In the genomic region with DNA sequence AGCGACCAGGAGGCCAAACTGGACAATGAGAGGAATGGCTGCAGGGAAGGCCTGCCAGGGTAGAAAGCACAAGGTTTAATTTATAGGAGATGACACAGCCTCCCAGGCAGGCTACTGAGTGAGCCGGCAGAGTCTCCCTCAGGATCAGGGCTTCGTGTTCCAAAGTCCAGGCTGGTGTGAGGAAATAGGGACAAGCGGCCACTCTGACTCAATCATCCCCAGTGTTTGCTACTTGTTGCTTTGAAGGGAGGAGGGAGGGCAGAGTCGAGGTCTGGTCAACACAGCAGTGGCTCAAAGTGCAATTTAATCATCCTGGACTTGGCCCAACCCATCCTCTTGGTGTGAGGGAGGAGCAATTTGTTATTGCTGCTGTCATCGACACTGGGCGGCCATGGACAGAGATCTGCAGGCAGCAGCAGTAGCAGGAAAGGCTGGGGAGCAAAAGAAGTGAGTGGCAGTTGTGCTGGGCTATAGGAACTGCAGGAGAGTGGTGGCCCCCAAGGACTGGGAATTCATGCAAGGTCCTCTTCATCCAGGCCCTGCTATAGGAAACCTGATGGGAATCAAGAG, we compare ENCODE assay signal across 1 cellular context.
TF ChIP-seq lines count a peak whose summit lies in the region.

No MANE protein-coding gene starts in this region.

TF ChIP-seq in K562, 482 proteins besides CTCF, POLR2A, EP300 and RAD21 (continued from another document and continues in another):
- TF ChIP-seq, protein P1, sequence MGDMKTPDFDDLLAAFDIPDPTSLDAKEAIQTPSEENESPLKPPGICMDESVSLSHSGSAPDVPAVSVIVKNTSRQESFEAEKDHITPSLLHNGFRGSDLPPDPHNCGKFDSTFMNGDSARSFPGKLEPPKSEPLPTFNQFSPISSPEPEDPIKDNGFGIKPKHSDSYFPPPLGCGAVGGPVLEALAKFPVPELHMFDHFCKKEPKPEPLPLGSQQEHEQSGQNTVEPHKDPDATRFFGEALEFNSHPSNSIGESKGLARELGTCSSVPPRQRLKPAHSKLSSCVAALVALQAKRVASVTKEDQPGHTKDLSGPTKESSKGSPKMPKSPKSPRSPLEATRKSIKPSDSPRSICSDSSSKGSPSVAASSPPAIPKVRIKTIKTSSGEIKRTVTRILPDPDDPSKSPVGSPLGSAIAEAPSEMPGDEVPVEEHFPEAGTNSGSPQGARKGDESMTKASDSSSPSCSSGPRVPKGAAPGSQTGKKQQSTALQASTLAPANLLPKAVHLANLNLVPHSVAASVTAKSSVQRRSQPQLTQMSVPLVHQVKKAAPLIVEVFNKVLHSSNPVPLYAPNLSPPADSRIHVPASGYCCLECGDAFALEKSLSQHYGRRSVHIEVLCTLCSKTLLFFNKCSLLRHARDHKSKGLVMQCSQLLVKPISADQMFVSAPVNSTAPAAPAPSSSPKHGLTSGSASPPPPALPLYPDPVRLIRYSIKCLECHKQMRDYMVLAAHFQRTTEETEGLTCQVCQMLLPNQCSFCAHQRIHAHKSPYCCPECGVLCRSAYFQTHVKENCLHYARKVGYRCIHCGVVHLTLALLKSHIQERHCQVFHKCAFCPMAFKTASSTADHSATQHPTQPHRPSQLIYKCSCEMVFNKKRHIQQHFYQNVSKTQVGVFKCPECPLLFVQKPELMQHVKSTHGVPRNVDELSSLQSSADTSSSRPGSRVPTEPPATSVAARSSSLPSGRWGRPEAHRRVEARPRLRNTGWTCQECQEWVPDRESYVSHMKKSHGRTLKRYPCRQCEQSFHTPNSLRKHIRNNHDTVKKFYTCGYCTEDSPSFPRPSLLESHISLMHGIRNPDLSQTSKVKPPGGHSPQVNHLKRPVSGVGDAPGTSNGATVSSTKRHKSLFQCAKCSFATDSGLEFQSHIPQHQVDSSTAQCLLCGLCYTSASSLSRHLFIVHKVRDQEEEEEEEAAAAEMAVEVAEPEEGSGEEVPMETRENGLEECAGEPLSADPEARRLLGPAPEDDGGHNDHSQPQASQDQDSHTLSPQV (IDR thresholded peaks at IDR 0.05) = no peak
- TF ChIP-seq CTBP1 (IDR thresholded peaks at IDR 0.05; ENCODE audit: borderline replicate concordance) (peak; percentile 62; the same call in 1 of the 2 replicates), CXXC5 (CRISPR knock-in tag; IDR thresholded peaks at IDR 0.05) (peak; percentile 43; the same call in 1 of the 2 replicates), TAF7 (tag; IDR thresholded peaks at IDR 0.05) (no peak), NELFE (IDR thresholded peaks at IDR 0.05; ENCODE audit: insufficient read depth, insufficient read length) (no peak), L3MBTL2 (IDR thresholded peaks at IDR 0.05) (peak; percentile 77; the same call in 1 of the 2 replicates), SRF (CRISPR knock-in tag; IDR thresholded peaks at IDR 0.05) (0 out of 4 replicates have a peak, but pooled peaks of 1 of the 2 experiments have one; percentile 68), SREBF2 (CRISPR knock-in tag; IDR thresholded peaks at IDR 0.05) (no peak), ZNF584 (CRISPR knock-in tag; IDR thresholded peaks at IDR 0.05; ENCODE audit: low read depth) (peak; percentile 76), PPARD (CRISPR knock-in tag; IDR thresholded peaks at IDR 0.05) (no peak), CSDE1 (IDR thresholded peaks at IDR 0.05) (no peak), HDAC8 (tag; IDR thresholded peaks at IDR 0.05) (0 out of 2 replicates have a peak, but pooled peaks have one; percentile 23), TOE1 (IDR thresholded peaks at IDR 0.05; ENCODE audit: borderline replicate concordance) (no peak), TOE1 (CRISPR knock-in tag; IDR thresholded peaks at IDR 0.05; ENCODE audit: borderline replicate concordance, low read depth) (no peak), NFE2L1 (tag; IDR thresholded peaks at IDR 0.05; ENCODE audit: borderline replicate concordance, low read depth) (no peak), ZKSCAN8 (CRISPR knock-in tag; IDR thresholded peaks at IDR 0.05) (no peak), NRF1 (conservative IDR thresholded peaks at IDR 0.05 in 1 of 2, IDR thresholded peaks at IDR 0.05 in 1 of 2) (0 out of 4 replicates have a peak, but pooled peaks of 1 of the 2 experiments have one; percentile 17), NFIC (IDR thresholded peaks at IDR 0.05) (no peak), ZC3H8 (IDR thresholded peaks at IDR 0.05) (no peak), GTF2E2 (tag; IDR thresholded peaks at IDR 0.05) (peak; percentile 24; the same call in 1 of the 2 replicates), DIDO1 (tag; IDR thresholded peaks at IDR 0.05; ENCODE audit: low read depth) (no peak), NR2C2 (CRISPR knock-in tag; IDR thresholded peaks at IDR 0.05) (no peak), NR2C2 (tag; IDR thresholded peaks at IDR 0.05) (peak; percentile 57; the same call in 1 of the 2 replicates), MAZ (CRISPR knock-in tag; conservative IDR thresholded peaks at IDR 0.05 in 1 of 2, IDR thresholded peaks at IDR 0.05 in 1 of 2) (peak; percentile 1 to 77; a peak in 2 of 4 replicates)
- TF ChIP-seq, protein P2, sequence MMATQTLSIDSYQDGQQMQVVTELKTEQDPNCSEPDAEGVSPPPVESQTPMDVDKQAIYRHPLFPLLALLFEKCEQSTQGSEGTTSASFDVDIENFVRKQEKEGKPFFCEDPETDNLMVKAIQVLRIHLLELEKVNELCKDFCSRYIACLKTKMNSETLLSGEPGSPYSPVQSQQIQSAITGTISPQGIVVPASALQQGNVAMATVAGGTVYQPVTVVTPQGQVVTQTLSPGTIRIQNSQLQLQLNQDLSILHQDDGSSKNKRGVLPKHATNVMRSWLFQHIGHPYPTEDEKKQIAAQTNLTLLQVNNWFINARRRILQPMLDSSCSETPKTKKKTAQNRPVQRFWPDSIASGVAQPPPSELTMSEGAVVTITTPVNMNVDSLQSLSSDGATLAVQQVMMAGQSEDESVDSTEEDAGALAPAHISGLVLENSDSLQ (IDR thresholded peaks at IDR 0.05) = peak; percentile 75
- TF ChIP-seq, protein P3, sequence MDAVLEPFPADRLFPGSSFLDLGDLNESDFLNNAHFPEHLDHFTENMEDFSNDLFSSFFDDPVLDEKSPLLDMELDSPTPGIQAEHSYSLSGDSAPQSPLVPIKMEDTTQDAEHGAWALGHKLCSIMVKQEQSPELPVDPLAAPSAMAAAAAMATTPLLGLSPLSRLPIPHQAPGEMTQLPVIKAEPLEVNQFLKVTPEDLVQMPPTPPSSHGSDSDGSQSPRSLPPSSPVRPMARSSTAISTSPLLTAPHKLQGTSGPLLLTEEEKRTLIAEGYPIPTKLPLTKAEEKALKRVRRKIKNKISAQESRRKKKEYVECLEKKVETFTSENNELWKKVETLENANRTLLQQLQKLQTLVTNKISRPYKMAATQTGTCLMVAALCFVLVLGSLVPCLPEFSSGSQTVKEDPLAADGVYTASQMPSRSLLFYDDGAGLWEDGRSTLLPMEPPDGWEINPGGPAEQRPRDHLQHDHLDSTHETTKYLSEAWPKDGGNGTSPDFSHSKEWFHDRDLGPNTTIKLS (IDR thresholded peaks at IDR 0.05; ENCODE audit: borderline replicate concordance, low read depth) = no peak
- TF ChIP-seq, protein P4, sequence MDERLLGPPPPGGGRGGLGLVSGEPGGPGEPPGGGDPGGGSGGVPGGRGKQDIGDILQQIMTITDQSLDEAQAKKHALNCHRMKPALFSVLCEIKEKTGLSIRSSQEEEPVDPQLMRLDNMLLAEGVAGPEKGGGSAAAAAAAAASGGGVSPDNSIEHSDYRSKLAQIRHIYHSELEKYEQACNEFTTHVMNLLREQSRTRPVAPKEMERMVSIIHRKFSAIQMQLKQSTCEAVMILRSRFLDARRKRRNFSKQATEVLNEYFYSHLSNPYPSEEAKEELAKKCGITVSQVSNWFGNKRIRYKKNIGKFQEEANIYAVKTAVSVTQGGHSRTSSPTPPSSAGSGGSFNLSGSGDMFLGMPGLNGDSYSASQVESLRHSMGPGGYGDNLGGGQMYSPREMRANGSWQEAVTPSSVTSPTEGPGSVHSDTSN (CRISPR knock-in tag; IDR thresholded peaks at IDR 0.05; ENCODE audit: low read depth) = no peak
- TF ChIP-seq, protein P4 (tag; conservative IDR thresholded peaks at IDR 0.05; ENCODE audit: low read depth) = peak; percentile 92
- TF ChIP-seq, protein P5, sequence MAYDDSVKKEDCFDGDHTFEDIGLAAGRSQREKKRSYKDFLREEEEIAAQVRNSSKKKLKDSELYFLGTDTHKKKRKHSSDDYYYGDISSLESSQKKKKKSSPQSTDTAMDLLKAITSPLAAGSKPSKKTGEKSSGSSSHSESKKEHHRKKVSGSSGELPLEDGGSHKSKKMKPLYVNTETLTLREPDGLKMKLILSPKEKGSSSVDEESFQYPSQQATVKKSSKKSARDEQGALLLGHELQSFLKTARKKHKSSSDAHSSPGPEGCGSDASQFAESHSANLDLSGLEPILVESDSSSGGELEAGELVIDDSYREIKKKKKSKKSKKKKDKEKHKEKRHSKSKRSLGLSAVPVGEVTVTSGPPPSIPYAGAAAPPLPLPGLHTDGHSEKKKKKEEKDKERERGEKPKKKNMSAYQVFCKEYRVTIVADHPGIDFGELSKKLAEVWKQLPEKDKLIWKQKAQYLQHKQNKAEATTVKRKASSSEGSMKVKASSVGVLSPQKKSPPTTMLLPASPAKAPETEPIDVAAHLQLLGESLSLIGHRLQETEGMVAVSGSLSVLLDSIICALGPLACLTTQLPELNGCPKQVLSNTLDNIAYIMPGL (CRISPR knock-in tag; IDR thresholded peaks at IDR 0.05) = no peak
- TF ChIP-seq, protein P6, sequence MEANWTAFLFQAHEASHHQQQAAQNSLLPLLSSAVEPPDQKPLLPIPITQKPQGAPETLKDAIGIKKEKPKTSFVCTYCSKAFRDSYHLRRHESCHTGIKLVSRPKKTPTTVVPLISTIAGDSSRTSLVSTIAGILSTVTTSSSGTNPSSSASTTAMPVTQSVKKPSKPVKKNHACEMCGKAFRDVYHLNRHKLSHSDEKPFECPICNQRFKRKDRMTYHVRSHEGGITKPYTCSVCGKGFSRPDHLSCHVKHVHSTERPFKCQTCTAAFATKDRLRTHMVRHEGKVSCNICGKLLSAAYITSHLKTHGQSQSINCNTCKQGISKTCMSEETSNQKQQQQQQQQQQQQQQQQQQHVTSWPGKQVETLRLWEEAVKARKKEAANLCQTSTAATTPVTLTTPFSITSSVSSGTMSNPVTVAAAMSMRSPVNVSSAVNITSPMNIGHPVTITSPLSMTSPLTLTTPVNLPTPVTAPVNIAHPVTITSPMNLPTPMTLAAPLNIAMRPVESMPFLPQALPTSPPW (CRISPR knock-in tag; IDR thresholded peaks at IDR 0.05) = peak; percentile 44
- TF ChIP-seq, protein P7, sequence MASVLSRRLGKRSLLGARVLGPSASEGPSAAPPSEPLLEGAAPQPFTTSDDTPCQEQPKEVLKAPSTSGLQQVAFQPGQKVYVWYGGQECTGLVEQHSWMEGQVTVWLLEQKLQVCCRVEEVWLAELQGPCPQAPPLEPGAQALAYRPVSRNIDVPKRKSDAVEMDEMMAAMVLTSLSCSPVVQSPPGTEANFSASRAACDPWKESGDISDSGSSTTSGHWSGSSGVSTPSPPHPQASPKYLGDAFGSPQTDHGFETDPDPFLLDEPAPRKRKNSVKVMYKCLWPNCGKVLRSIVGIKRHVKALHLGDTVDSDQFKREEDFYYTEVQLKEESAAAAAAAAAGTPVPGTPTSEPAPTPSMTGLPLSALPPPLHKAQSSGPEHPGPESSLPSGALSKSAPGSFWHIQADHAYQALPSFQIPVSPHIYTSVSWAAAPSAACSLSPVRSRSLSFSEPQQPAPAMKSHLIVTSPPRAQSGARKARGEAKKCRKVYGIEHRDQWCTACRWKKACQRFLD (CRISPR knock-in tag; IDR thresholded peaks at IDR 0.05) = peak; percentile 78
